In the genomic region with DNA sequence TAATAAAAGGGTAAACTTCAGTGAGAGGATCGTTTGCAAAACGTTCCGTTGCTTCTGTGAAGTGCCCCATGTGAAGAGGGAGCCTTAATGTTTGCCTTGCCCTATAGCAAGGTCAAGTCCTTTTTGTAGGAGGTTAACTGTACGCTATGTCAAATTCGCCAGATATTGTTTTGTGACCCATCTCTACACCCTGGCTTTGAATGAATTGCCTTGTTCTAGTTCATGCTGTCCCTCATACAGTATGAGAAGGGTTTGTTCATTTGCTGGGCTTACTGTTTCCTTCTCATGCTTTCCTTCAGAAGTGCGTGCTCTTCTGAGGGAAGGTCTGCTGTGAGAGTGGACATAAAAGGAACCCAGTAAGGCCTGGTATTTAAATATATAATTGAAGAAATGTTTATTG, we compare ENCODE assay signal across 8 cellular contexts. TPM values are rescaled to one million over a fixed set of nuclear protein-coding genes. Genes with fewer than 3 reads are reported as not detected.
DNase-seq lines count a peak whose midpoint lies in the region; ATAC-seq and TF ChIP-seq lines count a peak whose summit lies in the region.

No MANE protein-coding gene starts in this region.

- H3K4me3 Mint-ChIP-seq in CD4-positive, alpha-beta T cell: peak overlapping the region; percentile 99
- H3K4me3 Mint-ChIP-seq in nephron: peak overlapping the region; percentile 97 to 99 (median 99)

- H3K27ac ChIP-seq in CD4-positive, alpha-beta T cell (ENCODE audit: low read depth, low read length): no peak overlapping the region
- H3K27ac ChIP-seq in MM.1S (ENCODE audit: low read length): no peak overlapping the region
- H3K27ac ChIP-seq in dorsolateral prefrontal cortex: peak overlapping the region in 31 of 59 donors; percentile 10 to 96 (median 84)

- peak overlapping the region; percentile 87; the same call in 1 of the 2 replicates for H3K4me3 ChIP-seq in MM.1S (ENCODE audit: low read length)
- peak overlapping the region; percentile 59 to 96 (median 81) for H3K4me3 ChIP-seq in dorsolateral prefrontal cortex

- peaks cover 14% of the 10 kb centered on the region for H3K4me1 ChIP-seq in MM.1S (ENCODE audit: low read length)

- H3K36me3 ChIP-seq in MM.1S (replicated peaks; ENCODE audit: insufficient read depth, low read length): no peaks in the 10 kb centered on the region

- no peak for TF ChIP-seq CTCF in CD4-positive, alpha-beta T cell (IDR thresholded peaks at IDR 0.05)
- TF ChIP-seq CTCF in MM.1S (IDR thresholded peaks at IDR 0.05; ENCODE audit: low read length): no peak
- TF ChIP-seq CTCF in dorsolateral prefrontal cortex (IDR thresholded peaks at IDR 0.05 in 54 of 56, conservative IDR thresholded peaks at IDR 0.05 in 2 of 56; ENCODE audit: low read depth in 1 of 56, partially characterized antibody in 56 of 56): no peak
- TF ChIP-seq CTCF in nephron (IDR thresholded peaks at IDR 0.05; ENCODE audit: unreplicated experiment in 3 of 3): no peak

- no peak for DNase-seq in CD4-positive, alpha-beta T cell
- DNase-seq in MM.1S (no peak), dorsolateral prefrontal cortex (no peak), NCI-H1092 treated with DMSO at 0.1 percent for 48 hours (lab: John Stamatoyannopoulos, UW) (no peak), NOMO-1 treated with DMSO at 0.1 percent for 48 hours (lab: John Stamatoyannopoulos, UW; ENCODE audit: unreplicated experiment) (no peak), cerebellar nuclear complex (lab: John Stamatoyannopoulos, UW) (no peak)

- H3K4me1 Mint-ChIP-seq in CD4-positive, alpha-beta T cell (ENCODE audit: low read depth): peaks cover 49% of the 10 kb centered on the region
- H3K4me1 Mint-ChIP-seq in nephron: peaks cover 25% of the 10 kb centered on the region

- H3K9me3 ChIP-seq in CD4-positive, alpha-beta T cell (ENCODE audit: control insufficient read depth, low read length): no peaks in the 10 kb centered on the region
- no peaks in the 10 kb centered on the region for H3K9me3 ChIP-seq in MM.1S (replicated peaks; ENCODE audit: insufficient read depth, low read length)

- CTCF ChIA-PET in CD4-positive, alpha-beta T cell (lab: Charles Lee): interaction anchor here (1.0 to 2.9 kb wide), 2 partner anchors 11 to 198 kb away, joined by 3 to 13 read pairs; no protein-coding TSS in a partner anchor

- peaks cover 49% of the 10 kb centered on the region for H3K79me2 ChIP-seq in MM.1S (ENCODE audit: low read length)

- peaks cover 10% of the 10 kb centered on the region; the same call in 1 of the 2 replicates for H3F3A ChIP-seq in MM.1S (ENCODE audit: insufficient read depth, low read length)

- POLR2A ChIA-PET in CD4-positive, alpha-beta T cell (lab: Charles Lee): interaction anchor here (0.6 to 3.1 kb wide), 11 partner anchors 23 to 882 kb away, joined by 3 to 69 read pairs (median 3); a partner anchor contains a TSS

- no peaks in the 10 kb centered on the region for H3K9me3 Mint-ChIP-seq in CD4-positive, alpha-beta T cell
- H3K9me3 Mint-ChIP-seq in nephron: no peaks in the 10 kb centered on the region

- no peak overlapping the region; the same call in 1 of the 2 replicates for H3K9ac ChIP-seq in MM.1S (ENCODE audit: low read length)

- H3K27me3 Mint-ChIP-seq in CD4-positive, alpha-beta T cell: no peaks in the 10 kb centered on the region
- H3K27me3 Mint-ChIP-seq in nephron (ENCODE audit: low read depth): no peaks in the 10 kb centered on the region

- ATAC-seq in CD4-positive, alpha-beta T cell (ENCODE audit: poor library complexity): no peak
- no peak for ATAC-seq in GM18498 (IDR thresholded peaks at IDR 0.05; ENCODE audit: unreplicated experiment)

- no peak overlapping the region for H2AFZ ChIP-seq in MM.1S (ENCODE audit: low read length)

- peak overlapping the region; percentile 89 for H3K4me2 ChIP-seq in MM.1S (ENCODE audit: low read depth, low read length)

- H3K27ac Mint-ChIP-seq in CD4-positive, alpha-beta T cell: peak overlapping the region; percentile 88
- peak overlapping the region; percentile 76 to 94 (median 88) for H3K27ac Mint-ChIP-seq in nephron

- peaks cover 17% of the 10 kb centered on the region for H3K36me3 Mint-ChIP-seq in CD4-positive, alpha-beta T cell (ENCODE audit: low read depth)
- no peaks in the 10 kb centered on the region for H3K36me3 Mint-ChIP-seq in nephron (ENCODE audit: low read depth)

- no peaks in the 10 kb centered on the region for H3K27me3 ChIP-seq in CD4-positive, alpha-beta T cell (ENCODE audit: control insufficient read depth, insufficient read depth, low read length)
- no peaks in the 10 kb centered on the region for H3K27me3 ChIP-seq in MM.1S (replicated peaks; ENCODE audit: insufficient read depth, low read length)
- no peaks in the 10 kb centered on the region for H3K27me3 ChIP-seq in dorsolateral prefrontal cortex

- intact Hi-C loops in CD4-positive, alpha-beta T cell (cut with DNase I, micrococcal nuclease): loop anchor here (2.0 to 10.0 kb wide), 9 partner anchors 75 to 884 kb away; a partner anchor contains a TSS
- intact Hi-C loops in dorsolateral prefrontal cortex (cut with DNase I): loop anchor here (2.0 to 10.0 kb wide), 8 partner anchors 71 to 221 kb away; a partner anchor contains a TSS

- H4K20me1 ChIP-seq in MM.1S (ENCODE audit: insufficient read depth, low read length): no peaks in the 10 kb centered on the region

- no peaks in the 10 kb centered on the region for H3K9me2 ChIP-seq in MM.1S (replicated peaks; ENCODE audit: insufficient read depth, low read length)

RNA-seq across cellular contexts. Expression of a gene that starts 1.6 kb away (rescaled TPM):
- total RNA-seq in CD4-positive, alpha-beta T cell: 10 to 100 TPM; 75.8 to 78.1 TPM
- 10 to 100 TPM; 24.2 to 55.3 (median 37.6) TPM for total RNA-seq in dorsolateral prefrontal cortex

RNA-seq across cellular contexts. Expression of a gene that starts 23.1 kb away (rescaled TPM):
- total RNA-seq in CD4-positive, alpha-beta T cell: 10 to 100 TPM; 11.3 to 13.2 TPM
- 10 to 100 TPM; 11.2 to 27.0 (median 20.5) TPM for total RNA-seq in dorsolateral prefrontal cortex

Comparison
In these comparisons a context has a peak if more than half of its experiments do, and no peak if none do; other contexts are left out.
1. H3K27ac ChIP-seq: peak in dorsolateral prefrontal cortex (31 of 59); none in CD4-positive, alpha-beta T cell (single experiment) and MM.1S (single experiment).